Comparison of ENCODE assay signal across 1 cellular context in genomic region chr17:16255481-16255901, GRCh38.
TF ChIP-seq lines count a peak whose summit lies in the region.

No MANE protein-coding gene starts in this region.

TF ChIP-seq in HepG2, 621 proteins besides CTCF, POLR2A, EP300 and RAD21:
- no peak for TF ChIP-seq THYN1 (CRISPR knock-in tag; IDR thresholded peaks at IDR 0.05; ENCODE audit: borderline replicate concordance, low read depth)
- TF ChIP-seq CSRNP2 (CRISPR knock-in tag; conservative IDR thresholded peaks at IDR 0.05; ENCODE audit: low read depth), result no peak
- TF ChIP-seq, protein P1, sequence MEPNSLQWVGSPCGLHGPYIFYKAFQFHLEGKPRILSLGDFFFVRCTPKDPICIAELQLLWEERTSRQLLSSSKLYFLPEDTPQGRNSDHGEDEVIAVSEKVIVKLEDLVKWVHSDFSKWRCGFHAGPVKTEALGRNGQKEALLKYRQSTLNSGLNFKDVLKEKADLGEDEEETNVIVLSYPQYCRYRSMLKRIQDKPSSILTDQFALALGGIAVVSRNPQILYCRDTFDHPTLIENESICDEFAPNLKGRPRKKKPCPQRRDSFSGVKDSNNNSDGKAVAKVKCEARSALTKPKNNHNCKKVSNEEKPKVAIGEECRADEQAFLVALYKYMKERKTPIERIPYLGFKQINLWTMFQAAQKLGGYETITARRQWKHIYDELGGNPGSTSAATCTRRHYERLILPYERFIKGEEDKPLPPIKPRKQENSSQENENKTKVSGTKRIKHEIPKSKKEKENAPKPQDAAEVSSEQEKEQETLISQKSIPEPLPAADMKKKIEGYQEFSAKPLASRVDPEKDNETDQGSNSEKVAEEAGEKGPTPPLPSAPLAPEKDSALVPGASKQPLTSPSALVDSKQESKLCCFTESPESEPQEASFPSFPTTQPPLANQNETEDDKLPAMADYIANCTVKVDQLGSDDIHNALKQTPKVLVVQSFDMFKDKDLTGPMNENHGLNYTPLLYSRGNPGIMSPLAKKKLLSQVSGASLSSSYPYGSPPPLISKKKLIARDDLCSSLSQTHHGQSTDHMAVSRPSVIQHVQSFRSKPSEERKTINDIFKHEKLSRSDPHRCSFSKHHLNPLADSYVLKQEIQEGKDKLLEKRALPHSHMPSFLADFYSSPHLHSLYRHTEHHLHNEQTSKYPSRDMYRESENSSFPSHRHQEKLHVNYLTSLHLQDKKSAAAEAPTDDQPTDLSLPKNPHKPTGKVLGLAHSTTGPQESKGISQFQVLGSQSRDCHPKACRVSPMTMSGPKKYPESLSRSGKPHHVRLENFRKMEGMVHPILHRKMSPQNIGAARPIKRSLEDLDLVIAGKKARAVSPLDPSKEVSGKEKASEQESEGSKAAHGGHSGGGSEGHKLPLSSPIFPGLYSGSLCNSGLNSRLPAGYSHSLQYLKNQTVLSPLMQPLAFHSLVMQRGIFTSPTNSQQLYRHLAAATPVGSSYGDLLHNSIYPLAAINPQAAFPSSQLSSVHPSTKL (CRISPR knock-in tag; IDR thresholded peaks at IDR 0.05), result peak; percentile 36; the same call in 1 of the 2 replicates
- peak; percentile 64 for TF ChIP-seq HNF4A (CRISPR knock-in tag; IDR thresholded peaks at IDR 0.05)
- peak; percentile 89 for TF ChIP-seq BCL6 (CRISPR knock-in tag; IDR thresholded peaks at IDR 0.05)
- TF ChIP-seq MAFK (conservative IDR thresholded peaks at IDR 0.05 in 1 of 2, IDR thresholded peaks at IDR 0.05 in 1 of 2; ENCODE audit: low read length in 2 of 2), result no peak
- TF ChIP-seq GATAD2A (CRISPR knock-in tag; IDR thresholded peaks at IDR 0.05), result 0 out of 2 replicates have a peak, but pooled peaks have one; percentile 9
